In genomic region chr7:132337450-132338080, GRCh38 we compare ENCODE assay signal across 24 cellular contexts.
"Had no signal": no experiment of that assay in that cellular context is flagged by ENCODE, and none has a peak within 500 bp of the region (broad histone marks: within the 10 kb centered on the region; RNA-seq: fewer than 3 reads in every experiment).

No MANE protein-coding gene starts in this region.

- ATAC-seq: activated CD4-positive, CD25-positive, alpha-beta regulatory T cell treated with anti-CD3 and anti-CD28 coated beads, Interleukin-2, amount 50 U/mL, for 24 hours; activated CD8-positive, alpha-beta T cell treated with anti-CD3 and anti-CD28 coated beads for 36 hours; T-cell had no signal

- H3K4me1 Mint-ChIP-seq: activated naive CD8-positive, alpha-beta T cell treated with anti-CD3 and anti-CD28 coated beads, Interleukin-2, amount 10 ng/mL, durations not matched to agents 7 days and 5 days; T-cell had no signal

- H3K4me1 ChIP-seq: adrenal gland, breast epithelium had no signal

- H3K27ac Mint-ChIP-seq: activated CD8-positive, alpha-beta T cell treated with anti-CD3 and anti-CD28 coated beads for 36 hours; activated naive CD8-positive, alpha-beta T cell treated with anti-CD3 and anti-CD28 coated beads, Interleukin-2, amount 10 ng/mL, durations not matched to agents 7 days and 5 days; T-cell had no signal

- DNase-seq: activated CD4-positive, alpha-beta T cell treated with anti-CD3 and anti-CD28 coated beads for 4 hours; activated CD8-positive, alpha-beta memory T cell treated with anti-CD3 and anti-CD28 coated beads, Interleukin-2, amount 50 U/mL, for 48 hours; activated CD8-positive, alpha-beta T cell treated with anti-CD3 and anti-CD28 coated beads for 36 hours; activated naive CD4-positive, alpha-beta T cell treated with anti-CD3 and anti-CD28 coated beads, Interleukin-2, amount 50 U/mL, for 16 hours; activated naive CD8-positive, alpha-beta T cell treated with anti-CD3 and anti-CD28 coated beads, Interleukin-2, amount 10 ng/mL, durations not matched to agents 7 days and 5 days; activated T-cell treated with anti-CD3 and anti-CD28 coated beads, Interleukin-2, amount 50 U/mL, for 1 hour; adrenal gland; anterior cingulate cortex; central memory CD4-positive, alpha-beta T cell; IMR-90; Kasumi-1; KBM-7; NCI-H1092; NCI-H1417; NCI-H1694; NCI-H2107; NCI-H2171 treated with DMSO at 0.1 percent for 48 hours; NCI-H510A treated with DMSO at 0.1 percent for 48 hours; NCI-H69; SHP77 treated with DMSO at 0.1 percent for 48 hours; T-cell had no signal

- H3K9me3 ChIP-seq: adrenal gland, breast epithelium had no signal

- H3K9me3 Mint-ChIP-seq: activated CD8-positive, alpha-beta T cell treated with anti-CD3 and anti-CD28 coated beads for 36 hours; activated naive CD8-positive, alpha-beta T cell treated with anti-CD3 and anti-CD28 coated beads, Interleukin-2, amount 10 ng/mL, durations not matched to agents 7 days and 5 days; T-cell had no signal

- H3K27ac ChIP-seq: adrenal gland, breast epithelium had no signal

- FAIRE-seq: RCC 7860 had no signal

- H3K36me3 Mint-ChIP-seq: activated naive CD8-positive, alpha-beta T cell treated with anti-CD3 and anti-CD28 coated beads, Interleukin-2, amount 10 ng/mL, durations not matched to agents 7 days and 5 days; T-cell had no signal

- H3K36me3 ChIP-seq: adrenal gland, breast epithelium had no signal

- H3K4me3 Mint-ChIP-seq: activated CD8-positive, alpha-beta T cell treated with anti-CD3 and anti-CD28 coated beads for 36 hours; activated naive CD8-positive, alpha-beta T cell treated with anti-CD3 and anti-CD28 coated beads, Interleukin-2, amount 10 ng/mL, durations not matched to agents 7 days and 5 days; T-cell had no signal

- H3K27me3 ChIP-seq: adrenal gland, breast epithelium had no signal

- H3K4me3 ChIP-seq: adrenal gland, breast epithelium had no signal
